ENCODE assay signal across 8 cellular contexts in genomic region chr2:151637284-151637781, GRCh38.
A peak's percentile ranks its signal among the peaks of the same experiment; 100 is the strongest.
DNase-seq lines count a peak whose midpoint lies in the region; ATAC-seq and TF ChIP-seq lines count a peak whose summit lies in the region.

No MANE protein-coding gene starts in this region.

- H4K20me1 ChIP-seq in OCI-LY3 (ENCODE audit: insufficient read depth, low read length) = no peaks in the 10 kb centered on the region

- H3K4me1 Mint-ChIP-seq in CD4-positive, alpha-beta T cell (ENCODE audit: low read depth) = peaks cover 57% of the 10 kb centered on the region

- TF ChIP-seq POLR2A in gastrocnemius medialis (IDR thresholded peaks at IDR 0.05) (no peak), uterus (IDR thresholded peaks at IDR 0.05) (no peak)

- H3K27me3 Mint-ChIP-seq in CD4-positive, alpha-beta T cell = no peaks in the 10 kb centered on the region

- H3K27ac Mint-ChIP-seq in CD4-positive, alpha-beta T cell = peak overlapping the region; percentile 88

- no peaks in the 10 kb centered on the region for H3K79me2 ChIP-seq in OCI-LY3 (ENCODE audit: low read length)

- in situ Hi-C loops in gastrocnemius medialis (cut with MboI; ENCODE audit: low sequenced_read_pairs in 4 of 4) = loop anchor here in 1 of 4 donors (25.0 kb wide), 1 partner anchor 375 kb away; no protein-coding TSS in a partner anchor

- H3K9me3 ChIP-seq in CD4-positive, alpha-beta T cell (ENCODE audit: control insufficient read depth, low read length) = peaks cover 5% of the 10 kb centered on the region
- H3K9me3 ChIP-seq in OCI-LY3 (ENCODE audit: insufficient read depth, low read length) (no peaks in the 10 kb centered on the region), gastrocnemius medialis (no peaks in the 10 kb centered on the region), uterus (no peaks in the 10 kb centered on the region)

- peak; percentile 96 for ATAC-seq in CD4-positive, alpha-beta T cell (ENCODE audit: poor library complexity)
- ATAC-seq in GM21737 (IDR thresholded peaks at IDR 0.05; ENCODE audit: unreplicated experiment) (peak; percentile 75), gastrocnemius medialis (no peak)

- H3K36me3 ChIP-seq in OCI-LY3 (replicated peaks; ENCODE audit: low read depth, low read length) = no peaks in the 10 kb centered on the region
- H3K36me3 ChIP-seq in gastrocnemius medialis = peaks cover 2 to 96% of the 10 kb centered on the region in 2 donors
- H3K36me3 ChIP-seq in uterus = no peaks in the 10 kb centered on the region

- intact Hi-C loops in CD4-positive, alpha-beta T cell (cut with DNase I, micrococcal nuclease) = loop anchor here in 1 of 2 experiments (5.0 kb wide), 1 partner anchor 190 kb away; the partner anchor contains the start of gene ARL5A
- intact Hi-C loops in gastrocnemius medialis (cut with DNase I; ENCODE audit: low total_unique reads) (no loop called here), posterior vena cava (cut with DNase I) (no loop called here), uterus (cut with DNase I; ENCODE audit: low total_unique reads) (no loop called here)

- no peaks in the 10 kb centered on the region for H3K27me3 ChIP-seq in CD4-positive, alpha-beta T cell (ENCODE audit: control insufficient read depth, insufficient read depth, low read length)
- H3K27me3 ChIP-seq in OCI-LY3 (ENCODE audit: low read depth, low read length) = no peaks in the 10 kb centered on the region
- no peaks in the 10 kb centered on the region for H3K27me3 ChIP-seq in gastrocnemius medialis
- no peaks in the 10 kb centered on the region for H3K27me3 ChIP-seq in uterus

- H3K4me2 ChIP-seq in OCI-LY3 (ENCODE audit: low read length) = no peak overlapping the region

- H3K36me3 Mint-ChIP-seq in CD4-positive, alpha-beta T cell (ENCODE audit: low read depth) = peaks cover 3% of the 10 kb centered on the region

- no peak overlapping the region for H3K4me3 ChIP-seq in OCI-LY3 (ENCODE audit: low read length)
- H3K4me3 ChIP-seq in gastrocnemius medialis = no peak overlapping the region
- H3K4me3 ChIP-seq in uterus = no peak overlapping the region

- H3K9ac ChIP-seq in OCI-LY3 (ENCODE audit: low read length) = no peak overlapping the region

- TF ChIP-seq CTCF in CD4-positive, alpha-beta T cell (IDR thresholded peaks at IDR 0.05) = no peak
- no peak for TF ChIP-seq CTCF in OCI-LY3 (IDR thresholded peaks at IDR 0.05; ENCODE audit: low read depth, low read length)
- no peak for TF ChIP-seq CTCF in gastrocnemius medialis (IDR thresholded peaks at IDR 0.05 in 4 of 5, conservative IDR thresholded peaks at IDR 0.05 in 1 of 5)
- no peak for TF ChIP-seq CTCF in uterus (IDR thresholded peaks at IDR 0.05)

- CTCF ChIA-PET in CD4-positive, alpha-beta T cell (lab: Charles Lee) = no interaction called here

- 0 out of 2 replicates have a peak overlapping the region, but pooled peaks have one; percentile 17 for H2AFZ ChIP-seq in OCI-LY3 (ENCODE audit: low read depth, low read length)

- POLR2A ChIA-PET in CD4-positive, alpha-beta T cell (lab: Charles Lee) = interaction anchor here (3.0 kb wide), 1 partner anchor 191 kb away, joined by 16 read pairs; the partner anchor contains the start of gene ARL5A

- peaks cover 2% of the 10 kb centered on the region for H3K9me3 Mint-ChIP-seq in CD4-positive, alpha-beta T cell

- DNase-seq in CD4-positive, alpha-beta T cell = peak; percentile 25 to 69 (median 48)
- DNase-seq in activated gamma-delta T cell treated with anti-CD3 and anti-CD28 coated beads, Interleukin-2, amount 50 U/mL, for 16 hours (ENCODE audit: low read depth) = peak; percentile 41
- peak in 1 of 2 donors; percentile 15 for DNase-seq in gastrocnemius medialis
- DNase-seq in posterior vena cava (ENCODE audit: low spot score) = no peak
- DNase-seq in uterus = no peak
- no peak for DNase-seq in NCI-H2107 (lab: John Stamatoyannopoulos, UW)

- peak overlapping the region; percentile 82 for H3K4me3 Mint-ChIP-seq in CD4-positive, alpha-beta T cell

- H3K27ac ChIP-seq in CD4-positive, alpha-beta T cell (ENCODE audit: low read depth, low read length) = peak overlapping the region; percentile 72
- H3K27ac ChIP-seq in OCI-LY3 (ENCODE audit: low read length) (no peak overlapping the region), gastrocnemius medialis (peak overlapping the region in 3 of 4 donors; percentile 39 to 72 (median 65)), uterus (no peak overlapping the region)

- H3K4me1 ChIP-seq in OCI-LY3 (ENCODE audit: low read length) = peaks cover 11% of the 10 kb centered on the region; the same call in 1 of the 2 replicates
- peaks cover 6 to 7% of the 10 kb centered on the region in 2 donors for H3K4me1 ChIP-seq in gastrocnemius medialis
- no peaks in the 10 kb centered on the region for H3K4me1 ChIP-seq in uterus

Comparison
In these comparisons a context has a peak if more than half of its experiments do, and no peak if none do; other contexts are left out.
1. ATAC-seq: peak in CD4-positive, alpha-beta T cell (single experiment) and GM21737 (single experiment); none in gastrocnemius medialis (0 of 2).
2. DNase-seq: peak in CD4-positive, alpha-beta T cell (10 of 10) and activated gamma-delta T cell treated with anti-CD3 and anti-CD28 coated beads, Interleukin-2, amount 50 U/mL, for 16 hours (single experiment); none in posterior vena cava (single experiment), uterus (0 of 2) and NCI-H2107 (single experiment).
3. H3K27ac ChIP-seq: peak in CD4-positive, alpha-beta T cell (single experiment) and gastrocnemius medialis (3 of 4); none in OCI-LY3 (single experiment) and uterus (0 of 2).